ENCODE assay signal across 40 cellular contexts in the genomic region with DNA sequence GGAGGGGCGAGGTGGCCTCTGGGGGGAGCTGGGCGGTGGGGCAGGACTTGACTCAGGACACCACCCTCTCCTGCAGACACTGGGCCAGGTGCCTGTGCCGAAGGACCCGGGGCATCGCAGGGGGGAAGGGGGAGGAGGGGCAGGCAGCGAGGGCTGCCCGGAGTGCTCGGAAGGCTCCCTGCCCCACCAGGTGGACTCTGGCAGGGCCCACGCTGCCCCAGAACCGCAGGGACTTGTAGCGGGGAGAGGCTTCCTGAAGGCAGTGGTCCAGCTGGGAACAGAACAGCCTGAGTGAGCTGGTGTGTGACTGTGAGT. TPM values are rescaled to one million over a fixed set of nuclear protein-coding genes. Genes with fewer than 3 reads are reported as not detected.
"Had no signal": no experiment of that assay in that cellular context is flagged by ENCODE, and none has a peak within 500 bp of the region (broad histone marks: within the 10 kb centered on the region; RNA-seq: fewer than 3 reads in every experiment).

No MANE protein-coding gene starts in this region.

- H3K4me2 ChIP-seq: KMS-11 had no signal

- H3K36me3 Mint-ChIP-seq: activated naive CD8-positive, alpha-beta T cell treated with anti-CD3 and anti-CD28 coated beads for 36 hours had no signal

- DNase-seq: activated CD4-positive, alpha-beta memory T cell treated with anti-CD3 and anti-CD28 coated beads, Interleukin-2, amount 10 ng/mL, durations not matched to agents 7 days and 5 days; activated CD4-positive, alpha-beta T cell treated with anti-CD3 and anti-CD28 coated beads for 1 hour; activated CD4-positive, alpha-beta T cell treated with anti-CD3 and anti-CD28 coated beads for 48 hours; activated CD4-positive, CD25-positive, alpha-beta regulatory T cell; activated CD8-positive, alpha-beta memory T cell treated with anti-CD3 and anti-CD28 coated beads for 24 hours; activated CD8-positive, alpha-beta memory T cell treated with anti-CD3 and anti-CD28 coated beads, Interleukin-2, amount 10 ng/mL, durations not matched to agents 7 days and 5 days; activated CD8-positive, alpha-beta memory T cell treated with anti-CD3 and anti-CD28 coated beads, Interleukin-2, amount 50 U/mL, for 48 hours; activated effector memory CD4-positive, alpha-beta T cell treated with anti-CD3 and anti-CD28 coated beads, Interleukin-2, amount 50 U/mL, for 16 hours; activated naive CD4-positive, alpha-beta T cell; activated naive CD4-positive, alpha-beta T cell treated with anti-CD3 and anti-CD28 coated beads, Interleukin-2, amount 50 U/mL, for 16 hours; activated naive CD8-positive, alpha-beta T cell treated with anti-CD3 and anti-CD28 coated beads for 36 hours; activated T-cell treated with anti-CD3 and anti-CD28 coated beads, Interleukin-2, amount 50 U/mL, for 48 hours; amygdala; MM.1S; MV-4-11; NCI-H1092; NCI-H1436 treated with DMSO at 0.1 percent for 48 hours; NCI-H1694 treated with DMSO at 0.1 percent for 48 hours; NCI-H2029 treated with DMSO at 0.1 percent for 48 hours; NCI-H2107; NCI-H2171; NCI-H510A; NCI-H526; NCI-H748 treated with DMSO at 0.1 percent for 48 hours; NK-92 treated with Interleukin-12 subunit alpha and Interleukin-12 subunit beta, amount 100 ng/mL, for 24 hours; PC-3; Peyer's patch; RPMI8226; SHP77 treated with DMSO at 0.1 percent for 48 hours; SW 1271; T1000; WERI-Rb-1 had no signal

- H3K27ac ChIP-seq: ascending aorta, cardiac muscle cell, KMS-11, Peyer's patch, SJSA1, WERI-Rb-1 had no signal

- H3K27me3 Mint-ChIP-seq: activated CD4-positive, alpha-beta memory T cell treated with anti-CD3 and anti-CD28 coated beads, Interleukin-2, amount 10 ng/mL, durations not matched to agents 7 days and 5 days; activated CD8-positive, alpha-beta memory T cell treated with anti-CD3 and anti-CD28 coated beads, Interleukin-2, amount 10 ng/mL, durations not matched to agents 7 days and 5 days; activated naive CD8-positive, alpha-beta T cell treated with anti-CD3 and anti-CD28 coated beads for 36 hours; central memory CD8-positive, alpha-beta T cell had no signal

- H3K27me3 ChIP-seq: ascending aorta, cardiac muscle cell, Peyer's patch, SJSA1 had no signal

- H3K9ac ChIP-seq: KMS-11 had no signal

- H3K4me3 ChIP-seq: ascending aorta, cardiac muscle cell, Peyer's patch, SJSA1 had no signal

- H3K27ac Mint-ChIP-seq: activated CD4-positive, alpha-beta memory T cell treated with anti-CD3 and anti-CD28 coated beads, Interleukin-2, amount 10 ng/mL, durations not matched to agents 7 days and 5 days; activated CD8-positive, alpha-beta memory T cell treated with anti-CD3 and anti-CD28 coated beads, Interleukin-2, amount 10 ng/mL, durations not matched to agents 7 days and 5 days; activated naive CD8-positive, alpha-beta T cell treated with anti-CD3 and anti-CD28 coated beads for 36 hours had no signal

- ATAC-seq: activated CD8-positive, alpha-beta memory T cell treated with anti-CD3 and anti-CD28 coated beads, Interleukin-2, amount 10 ng/mL, durations not matched to agents 7 days and 5 days; PC-3 had no signal

- H3K9me3 ChIP-seq: ascending aorta, Peyer's patch had no signal

- H3K4me3 Mint-ChIP-seq: activated CD4-positive, alpha-beta memory T cell treated with anti-CD3 and anti-CD28 coated beads, Interleukin-2, amount 10 ng/mL, durations not matched to agents 7 days and 5 days; activated CD8-positive, alpha-beta memory T cell treated with anti-CD3 and anti-CD28 coated beads, Interleukin-2, amount 10 ng/mL, durations not matched to agents 7 days and 5 days; activated naive CD8-positive, alpha-beta T cell treated with anti-CD3 and anti-CD28 coated beads for 36 hours; central memory CD8-positive, alpha-beta T cell had no signal

- H3K36me3 ChIP-seq: ascending aorta, cardiac muscle cell, Peyer's patch, SJSA1, WERI-Rb-1 had no signal

- H3K9me3 Mint-ChIP-seq: activated CD4-positive, alpha-beta memory T cell treated with anti-CD3 and anti-CD28 coated beads, Interleukin-2, amount 10 ng/mL, durations not matched to agents 7 days and 5 days; activated naive CD8-positive, alpha-beta T cell treated with anti-CD3 and anti-CD28 coated beads for 36 hours; central memory CD8-positive, alpha-beta T cell had no signal

RNA-seq across cellular contexts. Expression of a gene that starts 4.4 kb away (rescaled TPM):
- total RNA-seq: activated CD4-positive, alpha-beta memory T cell treated with anti-CD3 and anti-CD28 coated beads, Interleukin-2, amount 10 ng/mL, durations not matched to agents 7 days and 5 days; activated CD8-positive, alpha-beta memory T cell treated with anti-CD3 and anti-CD28 coated beads, Interleukin-2, amount 10 ng/mL, durations not matched to agents 7 days and 5 days; activated naive CD8-positive, alpha-beta T cell treated with anti-CD3 and anti-CD28 coated beads for 36 hours; ascending aorta; LHCN-M2; PC-3; Peyer's patch; SJSA1; T-helper 1 cell treated with Interleukin-12 subunit alpha and Interleukin-12 subunit beta and Interleukin-4 antibody, amounts not matched to agents 30 ng/mL and 1 ng/mL, for 36 hours; T-helper 2 cell treated with Interferon-gamma antibody and Interleukin-4, amounts not matched to agents 100 ng/mL and 5 ng/mL, for 36 hours had no signal
- polyA plus RNA-seq: cardiac muscle cell had no signal

RNA-seq across cellular contexts. Expression of a gene that starts 4.7 kb away (rescaled TPM):
- total RNA-seq: PC-3 had no signal

RNA-seq across cellular contexts. Expression of a gene that starts 8.7 kb away (rescaled TPM):
- total RNA-seq: ascending aorta, cardiac muscle cell, PC-3, SJSA1 had no signal
- polyA plus RNA-seq: cardiac muscle cell had no signal

RNA-seq across cellular contexts. Expression of a gene that starts 34.8 kb away (rescaled TPM):
- total RNA-seq: PC-3 had no signal
